In genomic region chr10:110919971-110920881, GRCh38 we compare ENCODE assay signal across 8 cellular contexts. TPM values are rescaled to one million over a fixed set of nuclear protein-coding genes. Genes with fewer than 3 reads are reported as not detected.
DNase-seq lines count a peak whose midpoint lies in the region; ATAC-seq, FAIRE-seq and TF ChIP-seq lines count a peak whose summit lies in the region.

No MANE protein-coding gene starts in this region.

- BruUV-seq in A673 (replicated peaks; lab: Mats Ljungman, UMichigan), result no TSS peak

- DNase-seq in A673 (ENCODE audit: low spot score) (peak; percentile 72), GM12892 (ENCODE audit: insufficient read length) (no peak), NCI-H146 (lab: John Stamatoyannopoulos, UW) (peak; percentile 49), activated B cell treated with CpG ODN at 0.5 μM for 24 hours (no peak), epithelial cell of prostate (ENCODE audit: low read depth, low spot score) (no peak), mucosa of gallbladder (ENCODE audit: low spot score) (peak; percentile 18), transverse colon (peak; percentile 34)

- no peaks in the 10 kb centered on the region for H3K9me3 Mint-ChIP-seq in activated B cell treated with CpG ODN at 0.5 μM for 24 hours

- H3K4me3 ChIP-seq in A673 (ENCODE audit: low read depth, low read length, poor library complexity, severe bottlenecking) (peak overlapping the region; percentile 71), transverse colon (peak overlapping the region; percentile 75 to 92 (median 86))

- in situ Hi-C loops in transverse colon (cut with MboI; ENCODE audit: low pct_ligation_motif_present in 1 of 4, low pct_unique_long_range_greater_than_20kb in 1 of 4, low sequenced_read_pairs in 3 of 4), result loop anchor here in 2 of 4 donors (25.0 kb wide), 2 partner anchors 308 to 333 kb away; no protein-coding TSS in a partner anchor

- peaks cover 47% of the 10 kb centered on the region for H3K4me1 ChIP-seq in A673 (ENCODE audit: insufficient read depth, low read length, poor library complexity, severe bottlenecking)
- H3K4me1 ChIP-seq in transverse colon, result peaks cover 16 to 54% (median 30%) of the 10 kb centered on the region in 4 donors

- POLR2A ChIA-PET in A673 (lab: Charles Lee; ENCODE audit: low non-redundant PET), result no interaction called here
- POLR2A ChIA-PET in activated B cell treated with CpG ODN at 0.5 μM for 24 hours (lab: Charles Lee), result interaction anchor here (0.6 to 2.9 kb wide), 8 partner anchors 10 to 78 kb away, joined by 3 to 27 read pairs (median 4); partner anchors contain the start of gene PDCD4

- ATAC-seq in HG02759 (IDR thresholded peaks at IDR 0.05; ENCODE audit: unreplicated experiment) (peak; percentile 22), activated B cell treated with CpG ODN at 0.5 μM for 24 hours (ENCODE audit: low read depth) (peak; percentile 25)

- TF ChIP-seq POLR2A in GM12892 (IDR thresholded peaks at IDR 0.05; ENCODE audit: low read depth, low read length), result no peak
- no peak for TF ChIP-seq POLR2A in transverse colon (IDR thresholded peaks at IDR 0.05)

- no peaks in the 10 kb centered on the region for H3K27me3 Mint-ChIP-seq in activated B cell treated with CpG ODN at 0.5 μM for 24 hours

- TF ChIP-seq CTCF in A673 (conservative IDR thresholded peaks at IDR 0.05; ENCODE audit: low read depth, low read length) (no peak), activated B cell treated with CpG ODN at 0.5 μM for 24 hours (IDR thresholded peaks at IDR 0.05) (no peak), transverse colon (IDR thresholded peaks at IDR 0.05) (no peak)

- no peaks in the 10 kb centered on the region for H3K27me3 ChIP-seq in A673 (replicated peaks; ENCODE audit: insufficient read depth, low read depth, low read length, poor library complexity)
- no peaks in the 10 kb centered on the region for H3K27me3 ChIP-seq in transverse colon

- H3K36me3 ChIP-seq in A673 (ENCODE audit: insufficient read depth, low read length, poor library complexity, severe bottlenecking) (no peaks in the 10 kb centered on the region), transverse colon (no peaks in the 10 kb centered on the region)

- peak overlapping the region; percentile 95 for H3K4me3 Mint-ChIP-seq in activated B cell treated with CpG ODN at 0.5 μM for 24 hours

- H3K9me3 ChIP-seq in A673 (ENCODE audit: low read depth, low read length, poor library complexity, severe bottlenecking), result no peaks in the 10 kb centered on the region
- no peaks in the 10 kb centered on the region for H3K9me3 ChIP-seq in transverse colon

- CTCF ChIA-PET in A673 (lab: Charles Lee) (no interaction called here), activated B cell treated with CpG ODN at 0.5 μM for 24 hours (lab: Charles Lee) (no interaction called here)

- peak; percentile 81 for FAIRE-seq in GM12892 (lab: Jason Lieb, UNC)

- peaks cover 29% of the 10 kb centered on the region for H3K36me3 Mint-ChIP-seq in activated B cell treated with CpG ODN at 0.5 μM for 24 hours (ENCODE audit: low read depth)

- H3K27ac Mint-ChIP-seq in activated B cell treated with CpG ODN at 0.5 μM for 24 hours, result peak overlapping the region; percentile 95

- intact Hi-C loops in A673 (cut with micrococcal nuclease; ENCODE audit: unreplicated experiment), result loop anchor here (1.0 to 10.0 kb wide), 3 partner anchors 8 to 615 kb away; partner anchors contain the start of genes PDCD4 and SMNDC1
- intact Hi-C loops in activated B cell treated with CpG ODN at 0.5 μM for 24 hours (cut with micrococcal nuclease), result loop anchor here (1.0 to 5.0 kb wide), 17 partner anchors 9 to 997 kb away; partner anchors contain the start of genes DUSP5, SMC3 and XPNPEP1
- intact Hi-C loops in transverse colon (cut with DNase I; ENCODE audit: low total_unique reads), result no loop called here

- 0% methylated on average over 2 to 18 of the region's 44 CpGs for WGBS in transverse colon (ENCODE audit: low coverage in 1 of 2), 2 donors

- peaks cover 54% of the 10 kb centered on the region for H3K4me1 Mint-ChIP-seq in activated B cell treated with CpG ODN at 0.5 μM for 24 hours

- H3K27ac ChIP-seq in A673 (ENCODE audit: low read depth, low read length, poor library complexity, severe bottlenecking) (peak overlapping the region; percentile 71), epithelial cell of prostate (peak overlapping the region; percentile 96), transverse colon (peak overlapping the region; percentile 98 to 100 (median 98))

- TF ChIP-seq EP300 in transverse colon (IDR thresholded peaks at IDR 0.05; ENCODE audit: low read depth), result no peak

RNA-seq across cellular contexts. Expression of gene SHOC2, which starts 0.8 kb away (rescaled TPM):
- total RNA-seq in A673 (2021), result 37.6 and 40.0 TPM in 2 replicates
- 35.2 TPM for polyA plus RNA-seq in GM12892 (2012; ENCODE audit: missing spikeins)
- total RNA-seq in activated B cell treated with CpG ODN at 0.5 μM for 24 hours, result 92.7 and 106 TPM in 2 replicates
- 75.1 TPM for total RNA-seq in mucosa of gallbladder
- total RNA-seq in transverse colon, result 100 to 1,000 TPM in 1 of 4 donors, 10 to 100 TPM in 3; 57.3 to 125 (median 73.4) TPM

RNA-seq across cellular contexts. Expression of gene BBIP1, which starts 1.2 kb away (rescaled TPM):
- 32.9 and 33.9 TPM in 2 replicates for total RNA-seq in A673 (2021)
- polyA plus RNA-seq in GM12892 (2012; ENCODE audit: missing spikeins), result 34.4 TPM
- 28.4 and 29.0 TPM in 2 replicates for total RNA-seq in activated B cell treated with CpG ODN at 0.5 μM for 24 hours
- 23.7 TPM for total RNA-seq in mucosa of gallbladder
- 10 to 100 TPM in 3 of 4 donors, 1 to 10 TPM in 1; 9.6 to 44.9 (median 18.1) TPM for total RNA-seq in transverse colon

RNA-seq across cellular contexts. Expression of gene PDCD4, which starts 48.5 kb away (rescaled TPM):
- total RNA-seq in A673 (2021) (17.3 and 23.7 TPM in 2 replicates), activated B cell treated with CpG ODN at 0.5 μM for 24 hours (143 and 145 TPM in 2 replicates), mucosa of gallbladder (150 TPM), transverse colon (100 to 1,000 TPM in 3 of 4 donors, 10 to 100 TPM in 1; 98.3 to 724 (median 511) TPM)
- polyA plus RNA-seq in GM12892 (2012; ENCODE audit: missing spikeins), result 331 TPM

Comparison
In these comparisons a context has a peak if more than half of its experiments do, and no peak if none do; other contexts are left out.
1. DNase-seq: peak in A673 (single experiment), NCI-H146 (single experiment), mucosa of gallbladder (single experiment) and transverse colon (single experiment); none in GM12892 (single experiment), activated B cell treated with CpG ODN at 0.5 μM for 24 hours (single experiment) and epithelial cell of prostate (single experiment).
2. Peak in every context shown above with its lines, with median percentiles within 50 percentile points of each other: H3K27ac ChIP-seq.